22 cellular contexts compared by ENCODE assay signal in genomic region chr20:1345030-1345755, GRCh38. TPM values are rescaled to one million over a fixed set of nuclear protein-coding genes. Genes with fewer than 3 reads are reported as not detected.
DNase-seq lines count a peak whose midpoint lies in the region; ATAC-seq and TF ChIP-seq lines count a peak whose summit lies in the region.
"Had no signal": no experiment of that assay in that cellular context is flagged by ENCODE, and none has a peak within 500 bp of the region (broad histone marks: within the 10 kb centered on the region; RNA-seq: fewer than 3 reads in every experiment).

No MANE protein-coding gene starts in this region.

- TF ChIP-seq CTCF in Panc1 (IDR thresholded peaks at IDR 0.05) (no peak), colonic mucosa (IDR thresholded peaks at IDR 0.05) (no peak)

- CTCF ChIA-PET in Panc1 (lab: Charles Lee) = no interaction called here

- no peaks in the 10 kb centered on the region for H3K36me3 ChIP-seq in Panc1 (ENCODE audit: control insufficient read depth, insufficient read depth, low read length)
- H3K36me3 ChIP-seq in colonic mucosa = no peaks in the 10 kb centered on the region
- H3K36me3 ChIP-seq: Peyer's patch, thyroid gland had no signal

- H3K36me3 Mint-ChIP-seq in activated naive CD4-positive, alpha-beta T cell treated with anti-CD3 and anti-CD28 coated beads, Interleukin-2, amount 50 U/mL, for 72 hours = peaks cover 7 to 10% of the 10 kb centered on the region in 2 donors
- H3K36me3 Mint-ChIP-seq: natural killer cell had no signal

- H3K27ac ChIP-seq in Panc1 (ENCODE audit: low read length) (peak overlapping the region; percentile 49; the same call in 1 of the 2 replicates), colonic mucosa (no peak overlapping the region)
- H3K27ac ChIP-seq: pancreas, Peyer's patch, thyroid gland had no signal

- H3K4me3 ChIP-seq in Panc1 (ENCODE audit: low read depth in 2 of 2, low read length in 2 of 2) (no peak overlapping the region), colonic mucosa (no peak overlapping the region)
- H3K4me3 ChIP-seq: K562, pancreas, Peyer's patch, thyroid gland had no signal

- no peak for DNase-seq in activated naive CD4-positive, alpha-beta T cell treated with anti-CD3 and anti-CD28 coated beads, Interleukin-2, amount 50 U/mL, for 72 hours (ENCODE audit: low spot score in 2 of 2)
- DNase-seq in activated naive CD4-positive, alpha-beta T cell (lab: John Stamatoyannopoulos, UW) = no peak
- DNase-seq in Panc1 (ENCODE audit: low read depth, low spot score) (no peak), colonic mucosa (peak; percentile 12), Kasumi-1 (lab: John Stamatoyannopoulos, UW) (no peak)
- no peak for DNase-seq in activated effector memory CD4-positive, alpha-beta T cell treated with Interleukin-2 at 50 U/mL for 16 hours
- DNase-seq: activated gamma-delta T cell; hypothalamus; MM.1S; natural killer cell; NCI-H1694 treated with DMSO at 0.1 percent for 48 hours; NCI-H2171 treated with DMSO at 0.1 percent for 48 hours; NCI-H526 treated with DMSO at 0.1 percent for 48 hours; pancreas; Peyer's patch; stimulated activated CD4-positive, alpha-beta T cell treated with anti-CD3 and anti-CD28 coated beads, Interleukin-2, amount 100 ng/mL, for 48 hours; stimulated activated naive CD4-positive, alpha-beta T cell; thyroid gland had no signal

- no peak overlapping the region for H3K27ac Mint-ChIP-seq in activated naive CD4-positive, alpha-beta T cell treated with anti-CD3 and anti-CD28 coated beads, Interleukin-2, amount 50 U/mL, for 72 hours
- H3K27ac Mint-ChIP-seq: natural killer cell had no signal

- BruUV-seq in Panc1 (replicated peaks; lab: Mats Ljungman, UMichigan) = no TSS peak

- peaks cover 14% of the 10 kb centered on the region for H3K4me1 ChIP-seq in Panc1 (ENCODE audit: control insufficient read depth, insufficient read depth, low read length)
- H3K4me1 ChIP-seq in colonic mucosa = no peaks in the 10 kb centered on the region
- H3K4me1 ChIP-seq: pancreas, Peyer's patch, thyroid gland had no signal

- no peak overlapping the region for H3K9ac ChIP-seq in colonic mucosa (ENCODE audit: low read depth in 2 of 2, low read length in 2 of 2)

- H3K9me3 ChIP-seq in Panc1 (ENCODE audit: control insufficient read depth, insufficient read depth, low read depth, low read length) (peaks cover 14% of the 10 kb centered on the region), colonic mucosa (no peaks in the 10 kb centered on the region)
- H3K9me3 ChIP-seq: pancreas, Peyer's patch, thyroid gland had no signal

- in situ Hi-C loops in Panc1 (cut with HindIII; ENCODE audit: low pct_unique_long_range_greater_than_20kb, low sequenced_read_pairs) = no loop called here

- POLR2A ChIA-PET in Panc1 (lab: Charles Lee) = no interaction called here

- H3K27me3 ChIP-seq in Panc1 (ENCODE audit: control insufficient read depth, insufficient read depth, low read length) (no peaks in the 10 kb centered on the region), colonic mucosa (no peaks in the 10 kb centered on the region)
- H3K27me3 ChIP-seq: pancreas, Peyer's patch, thyroid gland had no signal

- intact Hi-C loops in Panc1 (cut with micrococcal nuclease; ENCODE audit: unreplicated experiment) (no loop called here), colonic mucosa (cut with DNase I) (no loop called here)

- ATAC-seq in activated naive CD4-positive, alpha-beta T cell treated with anti-CD3 and anti-CD28 coated beads, Interleukin-2, amount 50 U/mL, for 72 hours = peak; percentile 30 to 45
- no peak for ATAC-seq in Panc1
- no peak for ATAC-seq in GM19023 (IDR thresholded peaks at IDR 0.05; ENCODE audit: unreplicated experiment)
- ATAC-seq: activated CD4-positive, CD25-positive, alpha-beta regulatory T cell treated with anti-CD3 and anti-CD28 coated beads, Interleukin-2, amount 50 U/mL, for 24 hours; K562; left lobe of liver; natural killer cell; pancreas had no signal

- peaks cover 6 to 15% of the 10 kb centered on the region in 2 donors for H3K9me3 Mint-ChIP-seq in activated naive CD4-positive, alpha-beta T cell treated with anti-CD3 and anti-CD28 coated beads, Interleukin-2, amount 50 U/mL, for 72 hours
- H3K9me3 Mint-ChIP-seq: natural killer cell had no signal

RNA-seq across cellular contexts. Expression of gene SDCBP2, which starts 16.3 kb away (rescaled TPM):
- total RNA-seq in activated naive CD4-positive, alpha-beta T cell treated with anti-CD3 and anti-CD28 coated beads, Interleukin-2, amount 50 U/mL, for 72 hours = 10 to 100 TPM in 1 of 2 donors, 1 to 10 TPM in 1; 4.9 to 18.5 TPM
- total RNA-seq in Panc1 (2021; ENCODE audit: unreplicated experiment) (1.8 TPM), colonic mucosa (100 to 1,000 TPM; 202 to 345 TPM)
- 5.5 TPM for polyA plus RNA-seq in Panc1 (2012; ENCODE audit: insufficient read length)

RNA-seq across cellular contexts. Expression of gene FKBP1A, which starts 47.7 kb away (rescaled TPM):
- total RNA-seq in activated naive CD4-positive, alpha-beta T cell treated with anti-CD3 and anti-CD28 coated beads, Interleukin-2, amount 50 U/mL, for 72 hours = 100 to 1,000 TPM; 147 to 374 TPM
- total RNA-seq in Panc1 (2021; ENCODE audit: unreplicated experiment) = 695 TPM
- 830 TPM for polyA plus RNA-seq in Panc1 (2012; ENCODE audit: insufficient read length)
- 100 to 1,000 TPM; 307 to 310 TPM for total RNA-seq in colonic mucosa

Comparison
In these comparisons a context has a peak if more than half of its experiments do, and no peak if none do; other contexts are left out.
1. ATAC-seq: peak in activated naive CD4-positive, alpha-beta T cell treated with anti-CD3 and anti-CD28 coated beads, Interleukin-2, amount 50 U/mL, for 72 hours (2 of 2); none in Panc1 (single experiment) and GM19023 (single experiment).
2. RNA of gene SDCBP2, which starts 16.3 kb away (total RNA-seq): 202 to 345 TPM in colonic mucosa; 4.9 to 18.5 TPM in activated naive CD4-positive, alpha-beta T cell treated with anti-CD3 and anti-CD28 coated beads, Interleukin-2, amount 50 U/mL, for 72 hours and 1.8 TPM in Panc1 (single experiment); every median in the first group is over 10 times any median in the second.